ENCODE assay signal across 9 cellular contexts in genomic region chr12:47838286-47838931, GRCh38. TPM values are rescaled to one million over a fixed set of nuclear protein-coding genes. Genes with fewer than 3 reads are reported as not detected.
A peak's percentile ranks its signal among the peaks of the same experiment; 100 is the strongest.
DNase-seq lines count a peak whose midpoint lies in the region; ATAC-seq and TF ChIP-seq lines count a peak whose summit lies in the region.
"Had no signal": no experiment of that assay in that cellular context is flagged by ENCODE, and none has a peak within 500 bp of the region (broad histone marks: within the 10 kb centered on the region; RNA-seq: fewer than 3 reads in every experiment).

No MANE protein-coding gene starts in this region.

- H3K4me2 ChIP-seq in Loucy (ENCODE audit: low read depth, low read length, poor library complexity, severe bottlenecking): no peak overlapping the region

- no peaks in the 10 kb centered on the region for H3K9me2 ChIP-seq in Loucy (replicated peaks; ENCODE audit: low read depth, low read length)

- no peak overlapping the region for H3K4me3 Mint-ChIP-seq in activated T-helper 1 cell treated with anti-CD3 and anti-CD28 coated beads, Interleukin-12 subunit alpha, Interleukin-12 subunit beta, Interleukin-2, Interleukin-4 antibody, amounts not matched to agents 30 ng/mL and 10 ng/mL and 1 ng/mL, durations not matched to agents 14 hours and 24 hours and 36 hours

- H3K79me2 ChIP-seq in Loucy (ENCODE audit: insufficient read depth, low read length): no peaks in the 10 kb centered on the region

- H3K36me3 ChIP-seq in Loucy (ENCODE audit: insufficient read depth, low read length): no peaks in the 10 kb centered on the region
- H3K36me3 ChIP-seq in heart left ventricle: no peaks in the 10 kb centered on the region
- H3K36me3 ChIP-seq in gastrocnemius medialis: no peaks in the 10 kb centered on the region
- H3K36me3 ChIP-seq: SJSA1, upper lobe of left lung had no signal

- H3K9me3 ChIP-seq in Loucy (ENCODE audit: insufficient read depth, low read depth, low read length) (no peaks in the 10 kb centered on the region), heart left ventricle (no peaks in the 10 kb centered on the region), gastrocnemius medialis (no peaks in the 10 kb centered on the region)
- H3K9me3 ChIP-seq: SJSA1, upper lobe of left lung had no signal

- no peak overlapping the region for H3K9ac ChIP-seq in Loucy (ENCODE audit: low read depth, low read length, poor library complexity, severe bottlenecking)

- H3K4me3 ChIP-seq in Loucy (ENCODE audit: low read length, poor library complexity, severe bottlenecking) (no peak overlapping the region), heart left ventricle (no peak overlapping the region), gastrocnemius medialis (no peak overlapping the region)
- H3K4me3 ChIP-seq: SJSA1, upper lobe of left lung had no signal

- peak; percentile 64 for TF ChIP-seq CTCF in Loucy (conservative IDR thresholded peaks at IDR 0.05; ENCODE audit: low read length)
- TF ChIP-seq CTCF in heart left ventricle (IDR thresholded peaks at IDR 0.05): peak; percentile 55 to 78 (median 70)
- TF ChIP-seq CTCF in gastrocnemius medialis (IDR thresholded peaks at IDR 0.05 in 4 of 5, conservative IDR thresholded peaks at IDR 0.05 in 1 of 5): peak; percentile 31 to 76 (median 44)

- H3K4me1 Mint-ChIP-seq in activated T-helper 1 cell treated with anti-CD3 and anti-CD28 coated beads, Interleukin-12 subunit alpha, Interleukin-12 subunit beta, Interleukin-2, Interleukin-4 antibody, amounts not matched to agents 30 ng/mL and 10 ng/mL and 1 ng/mL, durations not matched to agents 14 hours and 24 hours and 36 hours (ENCODE audit: low read depth): peaks cover 74% of the 10 kb centered on the region

- WGBS in heart left ventricle, 4 donors: 37 to 53% (median 43%) methylated on average over 6 to 10 of the region's 10 CpGs

- TF ChIP-seq POLR2A in heart left ventricle (IDR thresholded peaks at IDR 0.05) (no peak), gastrocnemius medialis (IDR thresholded peaks at IDR 0.05) (no peak)

- no peaks in the 10 kb centered on the region for H3K27me3 Mint-ChIP-seq in activated T-helper 1 cell treated with anti-CD3 and anti-CD28 coated beads, Interleukin-12 subunit alpha, Interleukin-12 subunit beta, Interleukin-2, Interleukin-4 antibody, amounts not matched to agents 30 ng/mL and 10 ng/mL and 1 ng/mL, durations not matched to agents 14 hours and 24 hours and 36 hours (ENCODE audit: insufficient read depth)

- no peaks in the 10 kb centered on the region for H3F3A ChIP-seq in Loucy (ENCODE audit: low read depth)

- peak overlapping the region; percentile 64 for H3K27ac Mint-ChIP-seq in activated T-helper 1 cell treated with anti-CD3 and anti-CD28 coated beads, Interleukin-12 subunit alpha, Interleukin-12 subunit beta, Interleukin-2, Interleukin-4 antibody, amounts not matched to agents 30 ng/mL and 10 ng/mL and 1 ng/mL, durations not matched to agents 14 hours and 24 hours and 36 hours

- no peaks in the 10 kb centered on the region for H4K20me1 ChIP-seq in Loucy (ENCODE audit: insufficient read depth, low read length, poor library complexity, severe bottlenecking)

- no peak overlapping the region for H2AFZ ChIP-seq in Loucy (ENCODE audit: low read length)

- H3K36me3 Mint-ChIP-seq in activated T-helper 1 cell treated with anti-CD3 and anti-CD28 coated beads, Interleukin-12 subunit alpha, Interleukin-12 subunit beta, Interleukin-2, Interleukin-4 antibody, amounts not matched to agents 30 ng/mL and 10 ng/mL and 1 ng/mL, durations not matched to agents 14 hours and 24 hours and 36 hours (ENCODE audit: low read depth): peaks cover 18% of the 10 kb centered on the region

- H3K9me3 Mint-ChIP-seq in activated T-helper 1 cell treated with anti-CD3 and anti-CD28 coated beads, Interleukin-12 subunit alpha, Interleukin-12 subunit beta, Interleukin-2, Interleukin-4 antibody, amounts not matched to agents 30 ng/mL and 10 ng/mL and 1 ng/mL, durations not matched to agents 14 hours and 24 hours and 36 hours: no peaks in the 10 kb centered on the region

- in situ Hi-C loops in gastrocnemius medialis (cut with MboI; ENCODE audit: low sequenced_read_pairs in 4 of 4): loop anchor here (5.0 to 25.0 kb wide), 6 partner anchors 51 to 126 kb away; partner anchors contain the start of gene ENDOU (in 2 of the 4)

- intact Hi-C loops in activated T-helper 1 cell treated with anti-CD3 and anti-CD28 coated beads, Interleukin-12 subunit alpha, Interleukin-12 subunit beta, Interleukin-2, Interleukin-4 antibody, amounts not matched to agents 30 ng/mL and 10 ng/mL and 1 ng/mL, durations not matched to agents 14 hours and 24 hours and 36 hours (cut with micrococcal nuclease): loop anchor here (5.0 to 10.0 kb wide), 2 partner anchors 126 to 329 kb away; partner anchors contain the start of gene TMEM106C
- intact Hi-C loops in heart left ventricle (cut with DNase I): loop anchor here (1.0 to 10.0 kb wide), 14 partner anchors 36 to 188 kb away; partner anchors contain the start of gene SLC48A1 (in 1 of the 10)
- intact Hi-C loops in gastrocnemius medialis (cut with DNase I; ENCODE audit: low total_unique reads): loop anchor here (1.0 to 2.0 kb wide), 3 partner anchors 66 to 123 kb away; partner anchors contain the start of gene SLC48A1

- H3K27me3 ChIP-seq in Loucy (ENCODE audit: insufficient read depth, low read length, poor library complexity, severe bottlenecking) (no peaks in the 10 kb centered on the region), heart left ventricle (no peaks in the 10 kb centered on the region), gastrocnemius medialis (no peaks in the 10 kb centered on the region)
- H3K27me3 ChIP-seq: upper lobe of left lung had no signal

- H3K4me1 ChIP-seq in Loucy (ENCODE audit: insufficient read depth, low read length, poor library complexity, severe bottlenecking) (peaks cover 25% of the 10 kb centered on the region), heart left ventricle (peaks cover 0 to 30% (median 11%) of the 10 kb centered on the region in 12 donors), gastrocnemius medialis (peaks cover 17 to 28% of the 10 kb centered on the region in 2 donors)
- H3K4me1 ChIP-seq: SJSA1 had no signal

- peak; percentile 31 to 63 (median 42) for ATAC-seq in heart left ventricle
- ATAC-seq in gastrocnemius medialis: peak; percentile 30 to 40
- no peak for ATAC-seq in HG03354 (IDR thresholded peaks at IDR 0.05; ENCODE audit: poor library complexity, severe bottlenecking, unreplicated experiment)
- no peak for ATAC-seq in GM19467 (IDR thresholded peaks at IDR 0.05; ENCODE audit: unreplicated experiment)

- H3K27ac ChIP-seq in heart left ventricle (peak overlapping the region in 1 of 12 donors; percentile 36), gastrocnemius medialis (no peak overlapping the region)
- H3K27ac ChIP-seq: SJSA1 had no signal

- DNase-seq in EL (peak; percentile 49), heart left ventricle (no peak), gastrocnemius medialis (no peak)
- no peak for DNase-seq in activated T-helper 1 cell treated with anti-CD3 and anti-CD28 coated beads, Interleukin-12 subunit alpha, Interleukin-12 subunit beta, Interleukin-2, Interleukin-4 antibody, amounts not matched to agents 30 ng/mL and 10 ng/mL and 1 ng/mL, durations not matched to agents 14 hours and 24 hours and 36 hours (ENCODE audit: low spot score)

RNA-seq across cellular contexts. Expression of gene HDAC7, which starts 18.7 kb away (rescaled TPM):
- total RNA-seq in activated T-helper 1 cell treated with anti-CD3 and anti-CD28 coated beads, Interleukin-12 subunit alpha, Interleukin-12 subunit beta, Interleukin-2, Interleukin-4 antibody, amounts not matched to agents 30 ng/mL and 10 ng/mL and 1 ng/mL, durations not matched to agents 14 hours and 24 hours and 36 hours: 453 and 466 TPM in 2 replicates
- total RNA-seq in heart left ventricle (10 to 100 TPM; 27.4 to 63.0 (median 38.6) TPM), gastrocnemius medialis (10 to 100 TPM; 12.2 to 27.1 (median 17.0) TPM)
- 10 to 100 TPM; 42.2 to 43.9 TPM for polyA plus RNA-seq in heart left ventricle

Comparison
In these comparisons a context has a peak if more than half of its experiments do, and no peak if none do; other contexts are left out.
1. ATAC-seq: peak in heart left ventricle (4 of 4) and gastrocnemius medialis (2 of 2); none in HG03354 (single experiment) and GM19467 (single experiment).
2. Peak in every context shown above with its lines, with median percentiles within 50 percentile points of each other: CTCF ChIP-seq.